ENCODE assay signal across 8 cellular contexts in genomic region chr12:3777206-3777809, GRCh38. TPM values are rescaled to one million over a fixed set of nuclear protein-coding genes. Genes with fewer than 3 reads are reported as not detected.
A peak's percentile ranks its signal among the peaks of the same experiment; 100 is the strongest.
DNase-seq lines count a peak whose midpoint lies in the region; ATAC-seq, FAIRE-seq and TF ChIP-seq lines count a peak whose summit lies in the region.

No MANE protein-coding gene starts in this region.

- BruUV-seq in PC-3 (replicated peaks; lab: Mats Ljungman, UMichigan) (no TSS peak), endothelial cell of umbilical vein (replicated peaks; lab: Mats Ljungman, UMichigan) (no TSS peak)

- H3K9me3 ChIP-seq in PC-3 (ENCODE audit: low read length): no peaks in the 10 kb centered on the region
- no peaks in the 10 kb centered on the region for H3K9me3 ChIP-seq in endothelial cell of umbilical vein (replicated peaks; ENCODE audit: control insufficient read depth, insufficient read depth, low read length)

- no peak for TF ChIP-seq POLR2A in endothelial cell of umbilical vein (IDR thresholded peaks at IDR 0.05; ENCODE audit: low read depth, low read length)

- H3K36me3 ChIP-seq in PC-3 (ENCODE audit: low read depth, low read length): no peaks in the 10 kb centered on the region
- no peaks in the 10 kb centered on the region for H3K36me3 ChIP-seq in endothelial cell of umbilical vein (ENCODE audit: control insufficient read depth in 2 of 2, extremely low read depth in 1 of 2, insufficient read depth in 2 of 2, low read length in 2 of 2)

- no peak overlapping the region for H3K9ac ChIP-seq in PC-3 (ENCODE audit: low read length)
- H3K9ac ChIP-seq in endothelial cell of umbilical vein (replicated peaks; ENCODE audit: extremely low read depth, insufficient read depth, low read length): no peak overlapping the region

- intact Hi-C loops in PC-3 (cut with micrococcal nuclease) (loop anchor here (1.0 to 5.0 kb wide), 2 partner anchors 120 to 477 kb away; no protein-coding TSS in a partner anchor), endothelial cell of umbilical vein (cut with micrococcal nuclease) (loop anchor here (1.0 to 10.0 kb wide), 3 partner anchors 119 to 477 kb away; partner anchors contain the start of gene PRMT8)

- H3K4me2 ChIP-seq in PC-3 (ENCODE audit: low read length) (no peak overlapping the region), endothelial cell of umbilical vein (ENCODE audit: insufficient read depth, low read length) (no peak overlapping the region)

- ATAC-seq in PC-3: peak; percentile 64

- CTCF ChIA-PET in PC-3 (lab: Charles Lee): interaction anchor here (0.6 to 1.0 kb wide), 2 partner anchors 254 to 477 kb away, joined by 3 to 5 read pairs; no protein-coding TSS in a partner anchor
- CTCF ChIA-PET in endothelial cell of umbilical vein (lab: Charles Lee): interaction anchor here (0.6 to 2.5 kb wide), 31 partner anchors 12 to 500 kb away, joined by 3 to 59 read pairs (median 3); partner anchors contain the start of gene CRACR2A

- H3K79me2 ChIP-seq in PC-3 (ENCODE audit: low read length) (no peaks in the 10 kb centered on the region), endothelial cell of umbilical vein (ENCODE audit: control insufficient read depth, insufficient read depth, low read length) (no peaks in the 10 kb centered on the region)

- H3K4me3 ChIP-seq in PC-3 (ENCODE audit: low read length) (no peak overlapping the region), endothelial cell of umbilical vein (replicated peaks in 1 of 3; ENCODE audit: insufficient read depth in 1 of 3, low read depth in 1 of 3, low read length in 3 of 3) (no peak overlapping the region)

- H3K9me1 ChIP-seq in endothelial cell of umbilical vein (replicated peaks; ENCODE audit: control insufficient read depth, extremely low read depth, insufficient read depth, low read length): no peaks in the 10 kb centered on the region

- no peaks in the 10 kb centered on the region for H4K20me1 ChIP-seq in PC-3 (ENCODE audit: low read length)
- H4K20me1 ChIP-seq in endothelial cell of umbilical vein (replicated peaks; ENCODE audit: control insufficient read depth, extremely low read depth, insufficient read depth, low read length): no peaks in the 10 kb centered on the region

- no peaks in the 10 kb centered on the region for H3F3A ChIP-seq in PC-3 (ENCODE audit: low read length, unreplicated experiment)

- no peak overlapping the region for H2AFZ ChIP-seq in PC-3 (ENCODE audit: low read length)
- no peak overlapping the region for H2AFZ ChIP-seq in endothelial cell of umbilical vein (ENCODE audit: low read depth, low read length)

- POLR2A ChIA-PET in PC-3 (lab: Charles Lee; ENCODE audit: unreplicated experiment): no interaction called here
- POLR2A ChIA-PET in endothelial cell of umbilical vein (lab: Charles Lee): no interaction called here

- TF ChIP-seq CTCF in PC-3 (conservative IDR thresholded peaks at IDR 0.05; ENCODE audit: low read depth, low read length) (peak; percentile 72), endothelial cell of umbilical vein (IDR thresholded peaks at IDR 0.05; ENCODE audit: extremely low read depth in 1 of 2, insufficient read depth in 1 of 2, low read depth in 1 of 2, low read length in 2 of 2) (peak; percentile 59 to 67)

- DNase-seq in DMS153 treated with DMSO at 0.1 percent for 48 hours (lab: John Stamatoyannopoulos, UW; ENCODE audit: unreplicated experiment) (peak; percentile 62), HuH-7 (ENCODE audit: low spot score) (peak; percentile 18), PC-3 (peak; percentile 64), endothelial cell of umbilical vein (ENCODE audit: low read depth, low spot score) (peak; percentile 60), mucosa of gallbladder (ENCODE audit: low spot score) (peak; percentile 24), mesenteric fat pad (ENCODE audit: low spot score) (no peak)
- DNase-seq in stimulated activated CD4-positive, alpha-beta T cell treated with anti-CD3 and anti-CD28 coated beads, Interleukin-1b, Interleukin-23, amount 100 ng/mL, for 48 hours: no peak
- DNase-seq in activated effector memory CD4-positive, alpha-beta T cell treated with Interleukin-2 at 50 U/mL for 16 hours: no peak

- H3K27me3 ChIP-seq in PC-3 (ENCODE audit: low read length) (peaks cover 18% of the 10 kb centered on the region), endothelial cell of umbilical vein (ENCODE audit: control insufficient read depth in 2 of 2, insufficient read depth in 2 of 2, low read length in 2 of 2) (peaks cover 10 to 13% of the 10 kb centered on the region in 2 experiments)

- no peak overlapping the region for H3K27ac ChIP-seq in PC-3 (ENCODE audit: low read length)
- no peak overlapping the region for H3K27ac ChIP-seq in endothelial cell of umbilical vein (ENCODE audit: insufficient read depth, low read depth, low read length)

- H3K4me1 ChIP-seq in PC-3 (ENCODE audit: insufficient read depth, low read length): no peaks in the 10 kb centered on the region
- peaks cover 4% of the 10 kb centered on the region for H3K4me1 ChIP-seq in endothelial cell of umbilical vein (ENCODE audit: control insufficient read depth, extremely low read depth, insufficient read depth, low read length)

- H3K9me2 ChIP-seq in PC-3 (replicated peaks; ENCODE audit: low read length): no peaks in the 10 kb centered on the region

- FAIRE-seq in endothelial cell of umbilical vein (lab: Jason Lieb, UNC): peak; percentile 76

- dilution Hi-C loops in endothelial cell of umbilical vein (cut with MboI; ENCODE audit: extremely low pct_ligation_motif_present, low sequenced_read_pairs): no loop called here

TF ChIP-seq in endothelial cell of umbilical vein, 7 proteins besides CTCF, POLR2A, EP300 and RAD21:
- TF ChIP-seq MYC (IDR thresholded peaks at IDR 0.05; ENCODE audit: low read depth, low read length): no peak
- TF ChIP-seq MAX (IDR thresholded peaks at IDR 0.05; ENCODE audit: insufficient read depth, insufficient read length): no peak
- TF ChIP-seq GATA2 (IDR thresholded peaks at IDR 0.05; ENCODE audit: insufficient read depth, insufficient read length, low read depth, low read length): no peak
- no peak for TF ChIP-seq POLR2AphosphoS5 (IDR thresholded peaks at IDR 0.05; ENCODE audit: insufficient read depth, low read depth, low read length)
- no peak for TF ChIP-seq JUN (IDR thresholded peaks at IDR 0.05; ENCODE audit: borderline replicate concordance, insufficient read depth, insufficient read length, low read depth)
- no peak for TF ChIP-seq EZH2 (IDR thresholded peaks at IDR 0.05; ENCODE audit: borderline replicate concordance, low read depth, low read length, severe bottlenecking)
- TF ChIP-seq FOS (IDR thresholded peaks at IDR 0.05; ENCODE audit: borderline replicate concordance, insufficient read depth, low read length): no peak

RNA-seq across cellular contexts. Expression of gene CRACR2A, which starts 24.4 kb away (rescaled TPM):
- total RNA-seq in PC-3 (2014; rRNA removed) (not detected in 2 replicates), endothelial cell of umbilical vein (14.9 and 15.9 TPM in 2 replicates), mucosa of gallbladder (5.3 TPM), mesenteric fat pad (4.7 TPM)
- polyA plus RNA-seq in endothelial cell of umbilical vein: 3.5 and 4.4 TPM in 2 replicates
- polyA plus RNA-seq in endothelial cell of umbilical vein (2011; cell fraction: cytosol; rRNA removed): 7.5 and 8.2 TPM in 2 replicates
- polyA plus RNA-seq in endothelial cell of umbilical vein (2011; cell fraction: nucleus; rRNA removed): 10.4 and 14.3 TPM in 2 replicates
- 9.3 and 14.7 TPM in 2 replicates for polyA plus RNA-seq in endothelial cell of umbilical vein (2012)
- 9.5 and 12.6 TPM in 2 replicates for polyA minus RNA-seq in endothelial cell of umbilical vein
- not detected for polyA minus RNA-seq in endothelial cell of umbilical vein (2011; cell fraction: cytosol; rRNA and poly(A)+ RNA removed)
- 8.6 and 10.8 TPM in 2 replicates for polyA minus RNA-seq in endothelial cell of umbilical vein (2011; cell fraction: nucleus; rRNA and poly(A)+ RNA removed)

Comparison
In these comparisons a context has a peak if more than half of its experiments do, and no peak if none do; other contexts are left out.
1. DNase-seq: peak in DMS153 treated with DMSO at 0.1 percent for 48 hours (single experiment), HuH-7 (single experiment), PC-3 (single experiment), endothelial cell of umbilical vein (single experiment) and mucosa of gallbladder (single experiment); none in stimulated activated CD4-positive, alpha-beta T cell treated with anti-CD3 and anti-CD28 coated beads, Interleukin-1b, Interleukin-23, amount 100 ng/mL, for 48 hours (single experiment), activated effector memory CD4-positive, alpha-beta T cell treated with Interleukin-2 at 50 U/mL for 16 hours (single experiment) and mesenteric fat pad (single experiment).